ENCODE assay signal across 2 cellular contexts in genomic region chr2:212448698-212449097, GRCh38.
TF ChIP-seq lines count a peak whose summit lies in the region.

No MANE protein-coding gene starts in this region.

TF ChIP-seq in SK-N-SH, 30 proteins besides CTCF, POLR2A, EP300 and RAD21:
- TF ChIP-seq, protein P1, sequence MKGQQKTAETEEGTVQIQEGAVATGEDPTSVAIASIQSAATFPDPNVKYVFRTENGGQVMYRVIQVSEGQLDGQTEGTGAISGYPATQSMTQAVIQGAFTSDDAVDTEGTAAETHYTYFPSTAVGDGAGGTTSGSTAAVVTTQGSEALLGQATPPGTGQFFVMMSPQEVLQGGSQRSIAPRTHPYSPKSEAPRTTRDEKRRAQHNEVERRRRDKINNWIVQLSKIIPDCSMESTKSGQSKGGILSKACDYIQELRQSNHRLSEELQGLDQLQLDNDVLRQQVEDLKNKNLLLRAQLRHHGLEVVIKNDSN (IDR thresholded peaks at IDR 0.05; ENCODE audit: borderline replicate concordance, low read depth): no peak
- no peak for TF ChIP-seq ELF1 (IDR thresholded peaks at IDR 0.05)
- no peak for TF ChIP-seq SIN3A (IDR thresholded peaks at IDR 0.05; ENCODE audit: borderline replicate concordance, low read depth, low read length)
- TF ChIP-seq, protein P2, sequence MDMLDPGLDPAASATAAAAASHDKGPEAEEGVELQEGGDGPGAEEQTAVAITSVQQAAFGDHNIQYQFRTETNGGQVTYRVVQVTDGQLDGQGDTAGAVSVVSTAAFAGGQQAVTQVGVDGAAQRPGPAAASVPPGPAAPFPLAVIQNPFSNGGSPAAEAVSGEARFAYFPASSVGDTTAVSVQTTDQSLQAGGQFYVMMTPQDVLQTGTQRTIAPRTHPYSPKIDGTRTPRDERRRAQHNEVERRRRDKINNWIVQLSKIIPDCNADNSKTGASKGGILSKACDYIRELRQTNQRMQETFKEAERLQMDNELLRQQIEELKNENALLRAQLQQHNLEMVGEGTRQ (IDR thresholded peaks at IDR 0.05; ENCODE audit: borderline replicate concordance, low read depth, low read length): no peak
- no peak for TF ChIP-seq GATA2 (CRISPR knock-in tag; IDR thresholded peaks at IDR 0.05)
- TF ChIP-seq NFIC (IDR thresholded peaks at IDR 0.05; ENCODE audit: borderline replicate concordance): no peak
- no peak for TF ChIP-seq NRF1 (IDR thresholded peaks at IDR 0.05; ENCODE audit: low read depth, low read length)
- no peak for TF ChIP-seq RXRA (IDR thresholded peaks at IDR 0.05; ENCODE audit: borderline replicate concordance, low read depth)
- no peak for TF ChIP-seq MEF2A (IDR thresholded peaks at IDR 0.05; ENCODE audit: borderline replicate concordance, low read depth)
- no peak for TF ChIP-seq FOSL2 (IDR thresholded peaks at IDR 0.05; ENCODE audit: borderline replicate concordance, low read depth)
- no peak for TF ChIP-seq EZH2phosphoT487 (IDR thresholded peaks at IDR 0.05; ENCODE audit: borderline replicate concordance, low read depth)
- TF ChIP-seq SMC3 (IDR thresholded peaks at IDR 0.05; ENCODE audit: low read depth, low read length): no peak
- no peak for TF ChIP-seq TCF12 (IDR thresholded peaks at IDR 0.05)
- TF ChIP-seq TEAD4 (IDR thresholded peaks at IDR 0.05; ENCODE audit: borderline replicate concordance, insufficient read depth): no peak
- TF ChIP-seq, protein P3, sequence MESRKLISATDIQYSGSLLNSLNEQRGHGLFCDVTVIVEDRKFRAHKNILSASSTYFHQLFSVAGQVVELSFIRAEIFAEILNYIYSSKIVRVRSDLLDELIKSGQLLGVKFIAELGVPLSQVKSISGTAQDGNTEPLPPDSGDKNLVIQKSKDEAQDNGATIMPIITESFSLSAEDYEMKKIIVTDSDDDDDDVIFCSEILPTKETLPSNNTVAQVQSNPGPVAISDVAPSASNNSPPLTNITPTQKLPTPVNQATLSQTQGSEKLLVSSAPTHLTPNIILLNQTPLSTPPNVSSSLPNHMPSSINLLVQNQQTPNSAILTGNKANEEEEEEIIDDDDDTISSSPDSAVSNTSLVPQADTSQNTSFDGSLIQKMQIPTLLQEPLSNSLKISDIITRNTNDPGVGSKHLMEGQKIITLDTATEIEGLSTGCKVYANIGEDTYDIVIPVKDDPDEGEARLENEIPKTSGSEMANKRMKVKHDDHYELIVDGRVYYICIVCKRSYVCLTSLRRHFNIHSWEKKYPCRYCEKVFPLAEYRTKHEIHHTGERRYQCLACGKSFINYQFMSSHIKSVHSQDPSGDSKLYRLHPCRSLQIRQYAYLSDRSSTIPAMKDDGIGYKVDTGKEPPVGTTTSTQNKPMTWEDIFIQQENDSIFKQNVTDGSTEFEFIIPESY (IDR thresholded peaks at IDR 0.05; ENCODE audit: borderline replicate concordance, low read depth): no peak
TF ChIP-seq in SK-N-SH: peak in this region for 0.

TF ChIP-seq in SK-N-SH treated with all-trans-retinoic acid at 6 μM for 48 hours, 23 proteins besides CTCF, POLR2A, EP300 and RAD21:
- no peak for TF ChIP-seq OSR1 (CRISPR knock-in tag; IDR thresholded peaks at IDR 0.05)
- no peak for TF ChIP-seq TOX (CRISPR knock-in tag; IDR thresholded peaks at IDR 0.05; ENCODE audit: borderline replicate concordance)
- no peak for TF ChIP-seq CREB5 (CRISPR knock-in tag; IDR thresholded peaks at IDR 0.05; ENCODE audit: low read depth)
- no peak for TF ChIP-seq PATZ1 (CRISPR knock-in tag; IDR thresholded peaks at IDR 0.05; ENCODE audit: borderline replicate concordance)
- TF ChIP-seq ESRRG (CRISPR knock-in tag; IDR thresholded peaks at IDR 0.05): no peak
- no peak for TF ChIP-seq SNAI2 (CRISPR knock-in tag; IDR thresholded peaks at IDR 0.05)
- TF ChIP-seq BACH2 (CRISPR knock-in tag; IDR thresholded peaks at IDR 0.05; ENCODE audit: borderline replicate concordance): no peak
